8 cellular contexts compared by ENCODE assay signal in genomic region chr19:5048091-5048726, GRCh38.
DNase-seq lines count a peak whose midpoint lies in the region; ATAC-seq, FAIRE-seq and TF ChIP-seq lines count a peak whose summit lies in the region.

No MANE protein-coding gene starts in this region.

- TF ChIP-seq CTCF in pancreas (IDR thresholded peaks at IDR 0.05): peak; percentile 98 to 99 (median 98)
- peak; percentile 96 to 100 (median 99) for TF ChIP-seq CTCF in transverse colon (IDR thresholded peaks at IDR 0.05)

- no peak overlapping the region for H3K4me3 ChIP-seq in SJSA1
- H3K4me3 ChIP-seq in pancreas: no peak overlapping the region
- H3K4me3 ChIP-seq in transverse colon: no peak overlapping the region

- TF ChIP-seq POLR2A in transverse colon (IDR thresholded peaks at IDR 0.05): no peak

- H3K9me3 ChIP-seq in SJSA1 (replicated peaks) (no peaks in the 10 kb centered on the region), pancreas (no peaks in the 10 kb centered on the region), transverse colon (no peaks in the 10 kb centered on the region)

- intact Hi-C loops in pancreas (cut with DNase I) (loop anchor here in 1 of 3 donors (5.0 kb wide), 1 partner anchor 89 kb away; no protein-coding TSS in a partner anchor), transverse colon (cut with DNase I; ENCODE audit: low total_unique reads) (loop anchor here (10.0 kb wide), 1 partner anchor 527 kb away; no protein-coding TSS in a partner anchor)

- ATAC-seq in pancreas (peak; percentile 72 to 88 (median 84)), HG02763 (IDR thresholded peaks at IDR 0.05; ENCODE audit: unreplicated experiment) (no peak)

- in situ Hi-C loops in transverse colon (cut with MboI; ENCODE audit: low pct_ligation_motif_present in 1 of 4, low pct_unique_long_range_greater_than_20kb in 1 of 4, low sequenced_read_pairs in 3 of 4): loop anchor here in 1 of 4 donors (25.0 kb wide), 1 partner anchor 186 kb away; the partner anchor contains the start of gene PLIN3

- TF ChIP-seq EP300 in transverse colon (IDR thresholded peaks at IDR 0.05; ENCODE audit: low read depth): no peak

- H3K27me3 ChIP-seq in SJSA1 (replicated peaks) (no peaks in the 10 kb centered on the region), pancreas (no peaks in the 10 kb centered on the region), transverse colon (no peaks in the 10 kb centered on the region)

- H3K4me1 ChIP-seq in SJSA1 (replicated peaks) (peaks cover 33% of the 10 kb centered on the region), pancreas (peaks cover 22 to 28% (median 26%) of the 10 kb centered on the region in 3 donors), transverse colon (peaks cover 27 to 44% (median 40%) of the 10 kb centered on the region in 4 donors)

- H3K27ac ChIP-seq in SJSA1 (no peak overlapping the region), pancreas (no peak overlapping the region), transverse colon (peak overlapping the region; percentile 77 to 89 (median 82))

- no peak for FAIRE-seq in pancreas (lab: Jason Lieb, UNC)

- DNase-seq in DMS 273 (lab: John Stamatoyannopoulos, UW; ENCODE audit: unreplicated experiment) (peak; percentile 90), HuH-7.5 (ENCODE audit: low spot score) (peak; percentile 94), SJSA1 (ENCODE audit: low read depth in 1 of 2, low spot score in 2 of 2) (peak; percentile 76 to 79), germinal center (ENCODE audit: low spot score) (peak; percentile 83), pancreas (peak; percentile 65 to 93 (median 86)), transverse colon (peak; percentile 86)
- peak; percentile 14 to 52 (median 31) for DNase-seq in activated naive CD4-positive, alpha-beta T cell (lab: John Stamatoyannopoulos, UW)

- 22 to 23% methylated on average over 35 to 44 of the region's 44 CpGs for WGBS in pancreas, 2 donors
- 17% methylated on average over 44 of the region's 44 CpGs; no CpG with 5 or more reads in 1 of the 2 donors for WGBS in transverse colon (ENCODE audit: low coverage in 1 of 2), 2 donors

- H3K36me3 ChIP-seq in SJSA1: peaks cover 39% of the 10 kb centered on the region
- peaks cover 0 to 5% (median 2%) of the 10 kb centered on the region in 3 donors for H3K36me3 ChIP-seq in pancreas
- no peaks in the 10 kb centered on the region for H3K36me3 ChIP-seq in transverse colon

Comparison
In these comparisons a context has a peak if more than half of its experiments do, and no peak if none do; other contexts are left out.
1. DNase-seq: peak in every context shown above with its lines; median percentile 94 in HuH-7.5; 90 in DMS 273; 86 in transverse colon; 86 in pancreas; 83 in germinal center; 78 in SJSA1; 31 in activated naive CD4-positive, alpha-beta T cell.
2. H3K27ac ChIP-seq: peak in transverse colon (4 of 4); none in SJSA1 (single experiment) and pancreas (0 of 4).